8 cellular contexts compared by ENCODE assay signal in the genomic region with DNA sequence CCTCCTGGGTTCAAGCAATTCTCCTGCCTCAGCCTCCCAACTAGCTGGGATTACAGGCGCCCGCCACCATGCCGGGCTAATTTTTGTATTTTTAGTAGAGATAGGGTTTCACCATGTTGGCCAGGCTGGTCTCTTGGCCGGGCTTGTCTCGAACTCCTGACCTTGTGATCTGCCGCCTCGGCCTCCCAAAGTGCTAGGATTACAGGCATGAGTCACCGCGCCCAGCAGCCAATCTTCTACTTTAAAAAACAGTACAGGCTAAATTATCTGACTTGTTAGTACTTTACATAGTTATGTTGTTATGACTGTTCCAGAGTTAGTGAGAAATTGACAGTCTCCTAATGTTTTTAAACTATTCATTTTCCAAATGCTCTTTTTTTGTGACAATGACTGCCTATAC. TPM values are rescaled to one million over a fixed set of nuclear protein-coding genes. Genes with fewer than 3 reads are reported as not detected.
"Had no signal": no experiment of that assay in that cellular context is flagged by ENCODE, and none has a peak within 500 bp of the region (broad histone marks: within the 10 kb centered on the region; RNA-seq: fewer than 3 reads in every experiment).

No MANE protein-coding gene starts in this region.

RNA-seq across cellular contexts. Expression of a gene that starts 33.2 kb away (rescaled TPM):
- total RNA-seq: activated CD4-positive, alpha-beta T cell treated with anti-CD3 and anti-CD28 coated beads, Interleukin-2, amount 10 ng/mL, durations not matched to agents 7 days and 5 days; adrenal gland; cardiac muscle cell; MCF 10A; RPMI7951; SJCRH30; T-helper 1 cell treated with Interleukin-12 subunit alpha and Interleukin-12 subunit beta and Interleukin-4 antibody, amounts not matched to agents 30 ng/mL and 1 ng/mL, for 36 hours; T-helper 2 cell treated with Interferon-gamma antibody and Interleukin-4, amounts not matched to agents 100 ng/mL and 5 ng/mL, for 36 hours had no signal
- polyA plus RNA-seq: adrenal gland, cardiac muscle cell had no signal
